ENCODE assay signal across 1 cellular context in genomic region chr1:51916587-51917405, GRCh38.
TF ChIP-seq lines count a peak whose summit lies in the region.

No MANE protein-coding gene starts in this region.

TF ChIP-seq in SK-N-SH, 30 proteins besides CTCF, POLR2A, EP300 and RAD21 (continued from another document):
- TF ChIP-seq NRF1 (IDR thresholded peaks at IDR 0.05; ENCODE audit: low read depth, low read length) (no peak), FOSL2 (IDR thresholded peaks at IDR 0.05; ENCODE audit: borderline replicate concordance, low read depth) (peak; percentile 33; the same call in 1 of the 2 replicates), POLR2AphosphoS5 (IDR thresholded peaks at IDR 0.05; ENCODE audit: low read depth, low read length) (no peak), IRF3 (IDR thresholded peaks at IDR 0.05; ENCODE audit: low read depth, low read length) (no peak), SIN3A (IDR thresholded peaks at IDR 0.05; ENCODE audit: borderline replicate concordance, low read depth, low read length) (no peak), FOXJ3 (CRISPR knock-in tag; IDR thresholded peaks at IDR 0.05) (no peak), FOXM1 (IDR thresholded peaks at IDR 0.05; ENCODE audit: low read depth) (no peak), REST (IDR thresholded peaks at IDR 0.05; ENCODE audit: low read depth, low read length) (no peak), RCOR1 (IDR thresholded peaks at IDR 0.05; ENCODE audit: low read length) (no peak), MAX (IDR thresholded peaks at IDR 0.05; ENCODE audit: low read depth) (no peak), GABPA (IDR thresholded peaks at IDR 0.05; ENCODE audit: low read depth) (no peak), RFX5 (IDR thresholded peaks at IDR 0.05; ENCODE audit: low read length) (no peak)
